ENCODE assay signal across 8 cellular contexts in genomic region chr1:23837905-23838304, GRCh38. TPM values are rescaled to one million over a fixed set of nuclear protein-coding genes. Genes with fewer than 3 reads are reported as not detected.
DNase-seq lines count a peak whose midpoint lies in the region; ATAC-seq and TF ChIP-seq lines count a peak whose summit lies in the region.

No MANE protein-coding gene starts in this region.

- H3K9me3 ChIP-seq in left ventricle myocardium inferior (replicated peaks) (no peaks in the 10 kb centered on the region), gastrocnemius medialis (no peaks in the 10 kb centered on the region)

- H3K27me3 Mint-ChIP-seq in T-helper 2 cell treated with Interferon-gamma antibody and Interleukin-4, amounts not matched to agents 5 μg/mL and 100 μg/mL, for 36 hours (ENCODE audit: low read depth): peaks cover 3% of the 10 kb centered on the region

- in situ Hi-C loops in gastrocnemius medialis (cut with MboI; ENCODE audit: low sequenced_read_pairs in 4 of 4): no loop called here

- no peak for TF ChIP-seq CTCF in left ventricle myocardium inferior (IDR thresholded peaks at IDR 0.05; ENCODE audit: borderline replicate concordance)
- TF ChIP-seq CTCF in gastrocnemius medialis (IDR thresholded peaks at IDR 0.05 in 4 of 5, conservative IDR thresholded peaks at IDR 0.05 in 1 of 5): no peak

- TF ChIP-seq POLR2A in gastrocnemius medialis (IDR thresholded peaks at IDR 0.05): no peak

- peak overlapping the region; percentile 83 for H3K4me3 Mint-ChIP-seq in T-helper 2 cell treated with Interferon-gamma antibody and Interleukin-4, amounts not matched to agents 5 μg/mL and 100 μg/mL, for 36 hours

- peaks cover 7% of the 10 kb centered on the region for H3K27me3 ChIP-seq in H7 (ENCODE audit: control insufficient read depth, insufficient read depth, low read length)
- H3K27me3 ChIP-seq in left ventricle myocardium inferior (ENCODE audit: low read depth): peaks cover 5% of the 10 kb centered on the region
- no peaks in the 10 kb centered on the region for H3K27me3 ChIP-seq in gastrocnemius medialis

- H3K36me3 Mint-ChIP-seq in T-helper 2 cell treated with Interferon-gamma antibody and Interleukin-4, amounts not matched to agents 5 μg/mL and 100 μg/mL, for 36 hours (ENCODE audit: low read depth): no peaks in the 10 kb centered on the region

- H3K36me3 ChIP-seq in H7 (replicated peaks; ENCODE audit: control insufficient read depth, insufficient read depth, low read length) (no peaks in the 10 kb centered on the region), left ventricle myocardium inferior (no peaks in the 10 kb centered on the region), gastrocnemius medialis (no peaks in the 10 kb centered on the region)

- H3K27ac ChIP-seq in left ventricle myocardium inferior (replicated peaks) (no peak overlapping the region), gastrocnemius medialis (peak overlapping the region in 1 of 4 donors; percentile 44)

- DNase-seq in H7 (peak; percentile 10), left ventricle myocardium inferior (no peak), gastrocnemius medialis (no peak), Kasumi-1 (lab: John Stamatoyannopoulos, UW) (no peak), T-helper 9 cell (no peak)
- no peak for DNase-seq in T-helper 2 cell treated with Interferon-gamma antibody and Interleukin-4, amounts not matched to agents 5 μg/mL and 100 μg/mL, for 36 hours (ENCODE audit: low spot score)

- no peaks in the 10 kb centered on the region for H3K9me3 Mint-ChIP-seq in T-helper 2 cell treated with Interferon-gamma antibody and Interleukin-4, amounts not matched to agents 5 μg/mL and 100 μg/mL, for 36 hours

- H3K4me1 ChIP-seq in left ventricle myocardium inferior: peaks cover 7% of the 10 kb centered on the region
- peaks cover 3 to 6% of the 10 kb centered on the region in 2 donors for H3K4me1 ChIP-seq in gastrocnemius medialis

- peak overlapping the region; percentile 46 for H3K4me3 ChIP-seq in H7 (ENCODE audit: insufficient read depth, low read depth, low read length)
- H3K4me3 ChIP-seq in left ventricle myocardium inferior: peak overlapping the region; percentile 59
- peak overlapping the region in 3 of 4 donors; percentile 32 to 48 (median 34) for H3K4me3 ChIP-seq in gastrocnemius medialis

- H3K27ac Mint-ChIP-seq in T-helper 2 cell treated with Interferon-gamma antibody and Interleukin-4, amounts not matched to agents 5 μg/mL and 100 μg/mL, for 36 hours: no peak overlapping the region

- intact Hi-C loops in left ventricle myocardium inferior (cut with micrococcal nuclease): no loop called here
- intact Hi-C loops in gastrocnemius medialis (cut with DNase I; ENCODE audit: low total_unique reads): no loop called here

- ATAC-seq in gastrocnemius medialis (peak in 1 of 2 donors; percentile 24), HG02870 (IDR thresholded peaks at IDR 0.05; ENCODE audit: unreplicated experiment) (no peak), HG03139 (IDR thresholded peaks at IDR 0.05; ENCODE audit: unreplicated experiment) (no peak)

- H3K4me1 Mint-ChIP-seq in T-helper 2 cell treated with Interferon-gamma antibody and Interleukin-4, amounts not matched to agents 5 μg/mL and 100 μg/mL, for 36 hours (ENCODE audit: low read depth): peaks cover 11% of the 10 kb centered on the region

RNA-seq across cellular contexts. Expression of gene HMGCL, which starts 12.7 kb away (rescaled TPM):
- 35.8 and 53.1 TPM in 2 replicates for total RNA-seq in H7 (2014; rRNA removed; shearing (Covaris generic))
- total RNA-seq in left ventricle myocardium inferior: 31.9 TPM
- 10 to 100 TPM; 19.1 to 30.0 (median 29.5) TPM for total RNA-seq in gastrocnemius medialis

RNA-seq across cellular contexts. Expression of gene FUCA1, which starts 30.2 kb away (rescaled TPM):
- 8.2 and 10.8 TPM in 2 replicates for total RNA-seq in H7 (2014; rRNA removed; shearing (Covaris generic))
- 11.4 TPM for total RNA-seq in left ventricle myocardium inferior
- 10 to 100 TPM in 3 of 4 donors, 1 to 10 TPM in 1; 8.1 to 15.4 (median 12.4) TPM for total RNA-seq in gastrocnemius medialis

RNA-seq across cellular contexts. Expression of gene GALE, which starts 37.4 kb away (rescaled TPM):
- total RNA-seq in H7 (2014; rRNA removed; shearing (Covaris generic)): 72.0 and 103 TPM in 2 replicates
- total RNA-seq in left ventricle myocardium inferior (6.3 TPM), gastrocnemius medialis (1 to 10 TPM; 2.9 to 5.7 (median 4.1) TPM)

RNA-seq across cellular contexts. Expression of gene LYPLA2, which starts 47.0 kb away (rescaled TPM):
- total RNA-seq in H7 (2014; rRNA removed; shearing (Covaris generic)): 291 and 385 TPM in 2 replicates
- total RNA-seq in left ventricle myocardium inferior (26.2 TPM), gastrocnemius medialis (10 to 100 TPM; 35.3 to 40.9 (median 36.7) TPM)

RNA-seq across cellular contexts. Expression of gene PITHD1, which starts 59.7 kb away (rescaled TPM):
- 122 and 125 TPM in 2 replicates for total RNA-seq in H7 (2014; rRNA removed; shearing (Covaris generic))
- 40.3 TPM for total RNA-seq in left ventricle myocardium inferior
- total RNA-seq in gastrocnemius medialis: 100 to 1,000 TPM in 1 of 4 donors, 10 to 100 TPM in 3; 79.9 to 104 (median 90.3) TPM

Comparison
In these comparisons a context has a peak if more than half of its experiments do, and no peak if none do; other contexts are left out.
1. RNA of gene GALE, which starts 37.4 kb away (total RNA-seq): 72.0 to 103 TPM in H7; 6.3 TPM in left ventricle myocardium inferior (single experiment) and 2.9 to 5.7 TPM in gastrocnemius medialis; every median in the first group is over 10 times any median in the second.
2. Peak in every context shown above with its lines, with median percentiles within 50 percentile points of each other: H3K4me3 ChIP-seq.